Comparison of ENCODE assay signal across 15 cellular contexts in the genomic region with DNA sequence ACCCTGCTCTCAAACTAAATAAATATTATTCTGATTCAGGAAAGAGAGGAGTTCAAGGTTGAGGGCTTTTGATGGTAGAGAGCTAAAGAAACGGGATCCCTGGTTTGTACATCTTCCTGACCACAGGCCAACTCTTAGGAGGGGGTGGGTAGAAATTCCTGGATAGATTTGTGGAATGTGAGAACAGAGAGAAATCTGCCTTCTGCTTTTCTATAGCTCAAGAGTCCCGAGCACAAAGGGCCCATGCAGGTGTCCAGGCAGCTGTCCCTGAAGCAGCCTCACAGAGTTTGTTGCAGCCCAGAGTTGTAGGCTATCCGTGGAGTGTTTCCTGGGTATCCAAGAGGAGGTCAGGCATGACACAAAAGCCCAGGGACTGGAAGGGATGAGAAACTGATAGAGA.
"Had no signal": no experiment of that assay in that cellular context is flagged by ENCODE, and none has a peak within 500 bp of the region (broad histone marks: within the 10 kb centered on the region; RNA-seq: fewer than 3 reads in every experiment).

No MANE protein-coding gene starts in this region.

- H3K36me3 ChIP-seq: esophagus squamous epithelium, heart left ventricle, left lung, stomach, thoracic aorta, uterus had no signal

- H3K9me3 ChIP-seq: esophagus squamous epithelium, heart left ventricle, left lung, stomach, thoracic aorta, uterus had no signal

- ATAC-seq: foreskin keratinocyte, heart left ventricle, left lung had no signal

- H3K4me3 ChIP-seq: esophagus squamous epithelium, heart left ventricle, left lung, stomach, thoracic aorta, uterus had no signal

- H3K27me3 ChIP-seq: esophagus squamous epithelium, foreskin keratinocyte, heart left ventricle, left lung, stomach, uterus had no signal

- H3K4me3 Mint-ChIP-seq: activated naive CD8-positive, alpha-beta T cell; nephron progenitor cell had no signal

- H3K27ac Mint-ChIP-seq: activated naive CD8-positive, alpha-beta T cell; nephron progenitor cell had no signal

- H3K27ac ChIP-seq: esophagus squamous epithelium, foreskin keratinocyte, heart left ventricle, left lung, parathyroid adenoma, stomach, thoracic aorta, uterus had no signal

- H3K4me1 ChIP-seq: heart left ventricle, parathyroid adenoma, uterus had no signal

- DNase-seq: activated CD4-positive, alpha-beta T cell treated with anti-CD3 and anti-CD28 coated beads for 1 hour; activated CD8-positive, alpha-beta memory T cell treated with anti-CD3 and anti-CD28 coated beads for 24 hours; activated gamma-delta T cell; aorta; esophagus squamous epithelium; foreskin keratinocyte; heart left ventricle; left lung; nephron progenitor cell; stimulated activated CD4-positive, alpha-beta T cell treated with anti-CD3 and anti-CD28 coated beads, Interleukin-4, amount 100 ng/mL, for 4 hours; stomach; uterus had no signal

- H3K9me3 Mint-ChIP-seq: nephron progenitor cell had no signal

- H3K36me3 Mint-ChIP-seq: activated naive CD8-positive, alpha-beta T cell had no signal
